8 cellular contexts compared by ENCODE assay signal in the genomic region with DNA sequence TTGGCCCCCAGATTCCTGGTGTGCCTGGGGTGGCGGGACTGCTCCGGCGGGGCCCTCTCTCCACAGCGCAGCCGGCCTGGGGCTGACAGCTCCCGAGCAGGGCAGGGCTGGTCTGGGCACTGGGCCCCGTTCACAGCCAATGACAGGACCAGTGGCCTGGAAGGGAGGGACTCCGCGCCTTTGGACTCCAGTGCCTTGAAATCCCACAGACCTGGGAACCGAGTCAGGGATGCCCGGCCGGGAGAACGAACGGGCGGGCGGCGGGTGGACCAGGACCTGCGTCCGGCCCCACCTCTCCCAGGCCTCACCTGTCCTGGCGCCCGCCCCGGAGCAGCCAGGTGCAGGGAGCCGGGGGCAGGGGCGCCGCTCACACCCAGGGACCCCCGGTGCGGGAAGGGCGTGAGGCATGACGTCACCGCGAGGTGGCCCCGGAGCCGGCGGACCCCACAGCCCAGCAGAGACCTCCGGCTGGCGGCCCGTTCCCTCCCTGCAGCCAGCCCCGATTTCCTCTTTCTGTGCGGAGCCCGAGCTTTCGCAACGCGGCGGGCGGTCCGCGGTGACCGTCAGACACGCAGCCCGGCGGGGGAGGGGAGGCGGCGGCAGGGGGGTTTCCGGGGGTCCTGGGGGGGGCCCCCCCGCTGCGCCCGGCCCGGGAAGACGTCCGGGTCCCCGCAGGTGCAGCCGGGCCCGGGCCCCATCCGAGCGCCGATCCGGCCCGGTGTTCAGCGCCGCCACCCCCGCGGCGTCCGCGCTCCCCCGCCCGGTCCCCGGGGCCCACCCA. TPM values are rescaled to one million over a fixed set of nuclear protein-coding genes. Genes with fewer than 3 reads are reported as not detected.
DNase-seq lines count a peak whose midpoint lies in the region; ATAC-seq, FAIRE-seq and TF ChIP-seq lines count a peak whose summit lies in the region.

No MANE protein-coding gene starts in this region.

- peak; percentile 85 for DNase-seq in CD1c-positive myeloid dendritic cell (ENCODE audit: extremely low spot score)
- DNase-seq in NT2/D1 (ENCODE audit: low read depth, low spot score) = no peak
- DNase-seq in choroid plexus epithelial cell (ENCODE audit: low read depth) = no peak
- peak; percentile 59 for DNase-seq in HepG2 (ENCODE audit: low spot score)
- peak in 1 of 2 donors; percentile 37 for DNase-seq in stimulated activated naive CD8-positive, alpha-beta T cell treated with anti-CD3 and anti-CD28 coated beads, Interleukin-15, amount 100 ng/mL, for 72 hours
- no peak for DNase-seq in activated CD4-positive, alpha-beta T cell treated with anti-CD3 and anti-CD28 coated beads for 48 hours

- peak; percentile 13 for ATAC-seq in GM21528 (IDR thresholded peaks at IDR 0.05; ENCODE audit: low FRiP score, unreplicated experiment)
- peak; percentile 69 for ATAC-seq in HepG2
- ATAC-seq in stimulated activated naive CD8-positive, alpha-beta T cell treated with anti-CD3 and anti-CD28 coated beads, Interleukin-15, amount 100 ng/mL, for 72 hours = peak; percentile 62
- ATAC-seq in HG02870 (IDR thresholded peaks at IDR 0.05; ENCODE audit: unreplicated experiment) = no peak

- TF ChIP-seq CTCF in choroid plexus epithelial cell (conservative IDR thresholded peaks at IDR 0.05; ENCODE audit: low read depth, low read length) (no peak), HepG2 (CRISPR knock-in tag; IDR thresholded peaks at IDR 0.05) (0 out of 2 replicates have a peak, but pooled peaks have one; percentile 10)

- H3K79me2 ChIP-seq in HepG2 (ENCODE audit: insufficient read depth, low read length) = no peaks in the 10 kb centered on the region

- no peak overlapping the region for H2AFZ ChIP-seq in HepG2 (ENCODE audit: low read length)

- peak; percentile 53 for FAIRE-seq in HepG2 (lab: Jason Lieb, UNC)

- H3K4me1 ChIP-seq in NT2/D1 (ENCODE audit: insufficient read depth, insufficient read length) = peaks cover 31% of the 10 kb centered on the region
- H3K4me1 ChIP-seq in HepG2 (ENCODE audit: insufficient read depth, low read length) = peaks cover 52% of the 10 kb centered on the region

- intact Hi-C loops in HepG2 (cut with micrococcal nuclease; ENCODE audit: unreplicated experiment) = loop anchor here (5.0 to 10.0 kb wide), 3 partner anchors 49 to 139 kb away; partner anchors contain the start of gene GET4

- no CpG with 5 or more reads among the region's 78 CpGs for WGBS in HepG2 (ENCODE audit: low lambda C conversion rate)

- H3K4me3 ChIP-seq in NT2/D1 (ENCODE audit: insufficient read length, low read depth) = peak overlapping the region; percentile 46
- peak overlapping the region; percentile 14 for H3K4me3 ChIP-seq in choroid plexus epithelial cell (ENCODE audit: low read depth, low read length)
- peak overlapping the region; percentile 59 to 81 (median 76) for H3K4me3 ChIP-seq in HepG2 (replicated peaks in 1 of 3; ENCODE audit: insufficient read depth in 1 of 3, low read depth in 2 of 3, low read length in 3 of 3)

- in situ Hi-C loops in HepG2 (cut with HindIII; ENCODE audit: extremely low pct_ligation_motif_present, low pct_unique_long_range_greater_than_20kb) = no loop called here

- no TSS peak for BruUV-seq in HepG2 (replicated peaks; lab: Mats Ljungman, UMichigan)

- H3K27me3 ChIP-seq in NT2/D1 (ENCODE audit: insufficient read depth, insufficient read length) (peaks cover 27% of the 10 kb centered on the region), HepG2 (ENCODE audit: control insufficient read depth in 1 of 2, insufficient read depth in 2 of 2, low read length in 2 of 2) (no peaks in the 10 kb centered on the region)

- H3K27ac Mint-ChIP-seq in stimulated activated naive CD8-positive, alpha-beta T cell treated with anti-CD3 and anti-CD28 coated beads, Interleukin-15, amount 100 ng/mL, for 72 hours = peak overlapping the region in 1 of 2 donors; percentile 27

- no peak overlapping the region for H3K27ac ChIP-seq in HepG2 (ENCODE audit: extremely low read length, insufficient read depth, low read length)

- CTCF ChIA-PET in HepG2 (lab: Yijun Ruan, JAX; ENCODE audit: low intra/inter-chr PET ratio, low total read pairs) = interaction anchor here (0.8 kb wide), 1 partner anchor 689 kb away, joined by 3 read pairs; no protein-coding TSS in a partner anchor

- TF ChIP-seq RAD21 in HepG2 (CRISPR knock-in tag; IDR thresholded peaks at IDR 0.05) = no peak

- H3K4me2 ChIP-seq in HepG2 (ENCODE audit: low read depth, low read length) = peak overlapping the region; percentile 83

- H3K9me3 ChIP-seq in NT2/D1 (ENCODE audit: insufficient read depth, low read length) (no peaks in the 10 kb centered on the region), HepG2 (ENCODE audit: low read length) (no peaks in the 10 kb centered on the region)

- H3K4me1 Mint-ChIP-seq in stimulated activated naive CD8-positive, alpha-beta T cell treated with anti-CD3 and anti-CD28 coated beads, Interleukin-15, amount 100 ng/mL, for 72 hours = peaks cover 50% of the 10 kb centered on the region

- no peak for TF ChIP-seq POLR2A in HepG2 (IDR thresholded peaks at IDR 0.05; ENCODE audit: insufficient read depth in 1 of 2, low read depth in 2 of 2, low read length in 2 of 2)

- H3K36me3 ChIP-seq in NT2/D1 (ENCODE audit: insufficient read depth, insufficient read length, low read length) (no peaks in the 10 kb centered on the region), HepG2 (replicated peaks in 1 of 2; ENCODE audit: control insufficient read depth in 1 of 2, insufficient read depth in 2 of 2, low read length in 2 of 2) (no peaks in the 10 kb centered on the region; a peak in 1 of 5 replicates)

- H3K4me3 Mint-ChIP-seq in stimulated activated naive CD8-positive, alpha-beta T cell treated with anti-CD3 and anti-CD28 coated beads, Interleukin-15, amount 100 ng/mL, for 72 hours = peak overlapping the region; percentile 61 to 70

- H3K9ac ChIP-seq in NT2/D1 (ENCODE audit: insufficient read length, low read depth) = peak overlapping the region; percentile 57
- H3K9ac ChIP-seq in HepG2 (ENCODE audit: insufficient read depth, low read depth, low read length) = peak overlapping the region; percentile 65

- H4K20me1 ChIP-seq in HepG2 (ENCODE audit: insufficient read depth, low read length) = no peaks in the 10 kb centered on the region

- peaks cover 8% of the 10 kb centered on the region for H3K27me3 Mint-ChIP-seq in stimulated activated naive CD8-positive, alpha-beta T cell treated with anti-CD3 and anti-CD28 coated beads, Interleukin-15, amount 100 ng/mL, for 72 hours

- no peaks in the 10 kb centered on the region for H3K9me3 Mint-ChIP-seq in stimulated activated naive CD8-positive, alpha-beta T cell treated with anti-CD3 and anti-CD28 coated beads, Interleukin-15, amount 100 ng/mL, for 72 hours

- TF ChIP-seq EP300 in HepG2 (IDR thresholded peaks at IDR 0.05; ENCODE audit: low read depth in 2 of 2, low read length in 2 of 2) (no peak), HepG2 (CRISPR knock-in tag; IDR thresholded peaks at IDR 0.05; ENCODE audit: borderline replicate concordance) (no peak)

- POLR2A ChIA-PET in HepG2 (lab: Yijun Ruan, JAX) = interaction anchor here (0.8 to 2.9 kb wide), 6 partner anchors 19 to 203 kb away, joined by 3 to 12 read pairs (median 6); no protein-coding TSS in a partner anchor

RNA-seq across cellular contexts. Expression of gene ADAP1, which starts 0.7 kb away (rescaled TPM):
- 18.3 and 24.6 TPM in 2 replicates for total RNA-seq in HepG2 (2016; rRNA removed; fragmentation: Illumina TruSeq; extraction: Trizol)
- total RNA-seq in HepG2 (2016; cell fraction: cytosol; rRNA removed; fragmentation: Illumina TruSeq; extraction: Trizol; ENCODE audit: low read depth) = 23.5 and 25.0 TPM in 2 replicates
- total RNA-seq in HepG2 (2016; cell fraction: insoluble cytoplasmic fraction; rRNA removed; fragmentation: Illumina TruSeq; extraction: Trizol) = 16.6 and 27.2 TPM in 2 replicates
- 46.3 and 47.4 TPM in 2 replicates for total RNA-seq in HepG2 (2016; cell fraction: membrane; rRNA removed; fragmentation: Illumina TruSeq; extraction: Trizol)
- 13.2 TPM in 2 replicates for total RNA-seq in HepG2 (2016; cell fraction: nucleus; rRNA removed; fragmentation: Illumina TruSeq; extraction: Trizol)
- polyA plus RNA-seq in HepG2 (2011; rRNA removed) = 10.5 and 15.0 TPM in 2 replicates
- polyA plus RNA-seq in HepG2 (2011; cell fraction: cytosol; rRNA removed) = 11.8 and 14.5 TPM in 2 replicates
- 19.8 and 24.0 TPM in 2 replicates for polyA plus RNA-seq in HepG2 (2011; cell fraction: nucleus; rRNA removed)
- 15.3 and 21.4 TPM in 2 replicates for polyA plus RNA-seq in HepG2 (2012)
- polyA plus RNA-seq in HepG2 (2016; cell fraction: cytosol; fragmentation: Illumina TruSeq; extraction: Trizol; ENCODE audit: low read depth) = 24.2 and 28.1 TPM in 2 replicates
- 17.0 and 28.9 TPM in 2 replicates for polyA plus RNA-seq in HepG2 (2016; cell fraction: insoluble cytoplasmic fraction; fragmentation: Illumina TruSeq; extraction: Trizol; ENCODE audit: low read depth)
- 45.2 and 45.4 TPM in 2 replicates for polyA plus RNA-seq in HepG2 (2016; cell fraction: membrane; fragmentation: Illumina TruSeq; extraction: Trizol; ENCODE audit: low read depth)
- polyA plus RNA-seq in HepG2 (2016; cell fraction: nucleus; fragmentation: Illumina TruSeq; extraction: Trizol; ENCODE audit: insufficient read depth, low read depth) = 26.8 and 30.8 TPM in 2 replicates
- polyA minus RNA-seq in HepG2 (2011; rRNA and poly(A)+ RNA removed; ENCODE audit: low replicate concordance) = 3.5 and 14.9 TPM in 2 replicates
- polyA minus RNA-seq in HepG2 (2011; cell fraction: cytosol; rRNA and poly(A)+ RNA removed) = 7.5 and 11.2 TPM in 2 replicates
- polyA minus RNA-seq in HepG2 (2011; cell fraction: nucleus; rRNA and poly(A)+ RNA removed) = 5.2 and 7.6 TPM in 2 replicates

RNA-seq across cellular contexts. Expression of gene COX19, which starts 21.6 kb away (rescaled TPM):
- total RNA-seq in HepG2 (2016; rRNA removed; fragmentation: Illumina TruSeq; extraction: Trizol) = 6.5 and 11.5 TPM in 2 replicates
- 2.6 and 3.0 TPM in 2 replicates for total RNA-seq in HepG2 (2016; cell fraction: cytosol; rRNA removed; fragmentation: Illumina TruSeq; extraction: Trizol; ENCODE audit: low read depth)
- total RNA-seq in HepG2 (2016; cell fraction: insoluble cytoplasmic fraction; rRNA removed; fragmentation: Illumina TruSeq; extraction: Trizol) = 7.4 and 15.2 TPM in 2 replicates
- total RNA-seq in HepG2 (2016; cell fraction: membrane; rRNA removed; fragmentation: Illumina TruSeq; extraction: Trizol) = 7.6 and 8.2 TPM in 2 replicates
- total RNA-seq in HepG2 (2016; cell fraction: nucleus; rRNA removed; fragmentation: Illumina TruSeq; extraction: Trizol) = 21.5 and 23.4 TPM in 2 replicates
- 21.0 and 21.7 TPM in 2 replicates for polyA plus RNA-seq in HepG2 (2011; rRNA removed)
- polyA plus RNA-seq in HepG2 (2011; cell fraction: cytosol; rRNA removed) = 12.5 and 14.3 TPM in 2 replicates
- 59.5 and 79.7 TPM in 2 replicates for polyA plus RNA-seq in HepG2 (2011; cell fraction: nucleus; rRNA removed)
- 14.5 and 16.2 TPM in 2 replicates for polyA plus RNA-seq in HepG2 (2012)
- polyA plus RNA-seq in HepG2 (2016; cell fraction: cytosol; fragmentation: Illumina TruSeq; extraction: Trizol; ENCODE audit: low read depth) = 2.2 and 2.3 TPM in 2 replicates
- polyA plus RNA-seq in HepG2 (2016; cell fraction: insoluble cytoplasmic fraction; fragmentation: Illumina TruSeq; extraction: Trizol; ENCODE audit: low read depth) = 11.0 and 11.3 TPM in 2 replicates
- polyA plus RNA-seq in HepG2 (2016; cell fraction: membrane; fragmentation: Illumina TruSeq; extraction: Trizol; ENCODE audit: low read depth) = 3.6 and 3.8 TPM in 2 replicates
- 32.8 and 35.0 TPM in 2 replicates for polyA plus RNA-seq in HepG2 (2016; cell fraction: nucleus; fragmentation: Illumina TruSeq; extraction: Trizol; ENCODE audit: insufficient read depth, low read depth)
- 12.8 and 23.5 TPM in 2 replicates for polyA minus RNA-seq in HepG2 (2011; rRNA and poly(A)+ RNA removed; ENCODE audit: low replicate concordance)
- 3.6 and 5.4 TPM in 2 replicates for polyA minus RNA-seq in HepG2 (2011; cell fraction: cytosol; rRNA and poly(A)+ RNA removed)
- polyA minus RNA-seq in HepG2 (2011; cell fraction: nucleus; rRNA and poly(A)+ RNA removed) = 50.6 and 61.9 TPM in 2 replicates

RNA-seq across cellular contexts. Expression of gene CYP2W1, which starts 29.2 kb away (rescaled TPM):
- total RNA-seq in HepG2 (2016; rRNA removed; fragmentation: Illumina TruSeq; extraction: Trizol) = 11.7 and 31.7 TPM in 2 replicates
- total RNA-seq in HepG2 (2016; cell fraction: cytosol; rRNA removed; fragmentation: Illumina TruSeq; extraction: Trizol; ENCODE audit: low read depth) = 6.8 and 8.3 TPM in 2 replicates
- 10.2 and 31.7 TPM in 2 replicates for total RNA-seq in HepG2 (2016; cell fraction: insoluble cytoplasmic fraction; rRNA removed; fragmentation: Illumina TruSeq; extraction: Trizol)
- 10.9 and 11.0 TPM in 2 replicates for total RNA-seq in HepG2 (2016; cell fraction: membrane; rRNA removed; fragmentation: Illumina TruSeq; extraction: Trizol)
- 35.8 and 47.0 TPM in 2 replicates for total RNA-seq in HepG2 (2016; cell fraction: nucleus; rRNA removed; fragmentation: Illumina TruSeq; extraction: Trizol)
- 19.5 and 32.7 TPM in 2 replicates for polyA plus RNA-seq in HepG2 (2011; rRNA removed)
- 9.5 and 22.3 TPM in 2 replicates for polyA plus RNA-seq in HepG2 (2011; cell fraction: cytosol; rRNA removed)
- polyA plus RNA-seq in HepG2 (2011; cell fraction: nucleus; rRNA removed) = 171 and 205 TPM in 2 replicates
- 20.0 and 28.3 TPM in 2 replicates for polyA plus RNA-seq in HepG2 (2012)
- 5.5 and 6.2 TPM in 2 replicates for polyA plus RNA-seq in HepG2 (2016; cell fraction: cytosol; fragmentation: Illumina TruSeq; extraction: Trizol; ENCODE audit: low read depth)
- polyA plus RNA-seq in HepG2 (2016; cell fraction: insoluble cytoplasmic fraction; fragmentation: Illumina TruSeq; extraction: Trizol; ENCODE audit: low read depth) = 14.3 and 20.7 TPM in 2 replicates
- 8.5 and 9.6 TPM in 2 replicates for polyA plus RNA-seq in HepG2 (2016; cell fraction: membrane; fragmentation: Illumina TruSeq; extraction: Trizol; ENCODE audit: low read depth)
- polyA plus RNA-seq in HepG2 (2016; cell fraction: nucleus; fragmentation: Illumina TruSeq; extraction: Trizol; ENCODE audit: insufficient read depth, low read depth) = 135 and 137 TPM in 2 replicates
- 66.3 TPM in 1 of 2 replicates, not detected in the other for polyA minus RNA-seq in HepG2 (2011; rRNA and poly(A)+ RNA removed; ENCODE audit: low replicate concordance)
- polyA minus RNA-seq in HepG2 (2011; cell fraction: cytosol; rRNA and poly(A)+ RNA removed) = 26.5 and 32.3 TPM in 2 replicates
- polyA minus RNA-seq in HepG2 (2011; cell fraction: nucleus; rRNA and poly(A)+ RNA removed) = 88.4 and 113 TPM in 2 replicates

Comparison
In these comparisons a context has a peak if more than half of its experiments do, and no peak if none do; other contexts are left out.
1. DNase-seq: peak in CD1c-positive myeloid dendritic cell (single experiment) and HepG2 (single experiment); none in NT2/D1 (single experiment), choroid plexus epithelial cell (single experiment) and activated CD4-positive, alpha-beta T cell treated with anti-CD3 and anti-CD28 coated beads for 48 hours (single experiment).
2. H3K4me3 ChIP-seq: peak in every context shown above with its lines; median percentile 76 in HepG2; 46 in NT2/D1; 14 in choroid plexus epithelial cell.